Comparison of ENCODE assay signal across 8 cellular contexts in the genomic region with DNA sequence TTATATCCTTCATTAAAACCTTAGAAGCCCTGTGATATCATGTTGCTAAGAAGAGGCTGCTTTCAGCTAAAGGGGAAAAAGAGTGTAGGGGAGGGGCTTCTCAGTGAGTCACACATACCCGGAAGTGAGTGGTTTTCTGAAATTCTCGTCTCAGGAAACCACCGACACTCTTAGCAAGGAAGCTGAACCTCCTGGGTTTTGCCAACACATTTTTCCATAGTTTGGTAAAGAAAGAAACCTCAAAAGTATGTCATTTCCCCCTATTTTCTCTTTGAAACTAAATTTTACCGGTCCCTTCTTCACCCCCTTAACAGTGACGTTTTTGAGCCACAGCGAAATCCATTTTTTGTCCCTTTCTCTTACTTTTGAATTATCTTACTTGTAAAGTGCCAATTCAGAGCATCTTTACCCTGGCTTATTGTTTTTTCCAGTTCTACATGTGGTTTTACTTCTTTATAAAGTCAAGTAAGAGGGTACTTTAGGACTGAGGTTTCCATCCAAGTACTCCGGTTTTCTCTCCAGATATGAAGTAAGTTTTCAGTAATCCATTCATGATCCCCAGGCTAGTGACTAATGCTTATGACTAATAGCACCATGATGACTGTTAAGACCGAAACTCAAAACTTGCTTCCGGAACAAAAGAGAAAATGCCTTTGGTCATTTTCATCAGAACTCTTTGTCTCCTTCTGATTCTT.
DNase-seq lines count a peak whose midpoint lies in the region; ATAC-seq and TF ChIP-seq lines count a peak whose summit lies in the region.

No MANE protein-coding gene starts in this region.

- no peaks in the 10 kb centered on the region for H3K27me3 Mint-ChIP-seq in activated T-cell treated with anti-CD3 and anti-CD28 coated beads, Interleukin-2, amount 50 U/mL, for 72 hours (ENCODE audit: low read depth)
- no peaks in the 10 kb centered on the region for H3K27me3 Mint-ChIP-seq in progenitor cell of endocrine pancreas

- DNase-seq in OCI-LY7 (ENCODE audit: low spot score) (peak; percentile 29), fibroblast of the aortic adventitia (ENCODE audit: low read depth) (peak; percentile 97), progenitor cell of endocrine pancreas (ENCODE audit: low spot score, unreplicated experiment) (no peak), NCI-H1436 (lab: John Stamatoyannopoulos, UW) (no peak), middle frontal gyrus (ENCODE audit: extremely low spot score, low spot score) (no peak)
- peak; percentile 65 to 68 for DNase-seq in activated T-cell treated with anti-CD3 and anti-CD28 coated beads, Interleukin-2, amount 50 U/mL, for 72 hours

- no peaks in the 10 kb centered on the region for H3K9me3 Mint-ChIP-seq in activated T-cell treated with anti-CD3 and anti-CD28 coated beads, Interleukin-2, amount 50 U/mL, for 72 hours
- no peaks in the 10 kb centered on the region for H3K9me3 Mint-ChIP-seq in progenitor cell of endocrine pancreas (ENCODE audit: low read depth)

- H3K9me2 ChIP-seq in OCI-LY7 (ENCODE audit: insufficient read depth, low read length) = no peaks in the 10 kb centered on the region

- intact Hi-C loops in OCI-LY7 (cut with micrococcal nuclease; ENCODE audit: unreplicated experiment) = no loop called here

- no TSS peak for BruUV-seq in OCI-LY7 (replicated peaks; lab: Mats Ljungman, UMichigan)

- no peak overlapping the region for H3K4me3 ChIP-seq in OCI-LY7 (ENCODE audit: low read depth, low read length, poor library complexity, severe bottlenecking)
- peak overlapping the region; percentile 52 for H3K4me3 ChIP-seq in fibroblast of the aortic adventitia (ENCODE audit: low read depth, low read length)

- POLR2A ChIA-PET in OCI-LY7 (lab: Charles Lee) = interaction anchor here (1.2 kb wide), 1 partner anchor 13 kb away, joined by 3 read pairs; no protein-coding TSS in a partner anchor

- no peak overlapping the region for H3K27ac ChIP-seq in OCI-LY7 (ENCODE audit: low read depth, low read length, poor library complexity, severe bottlenecking)

- no peaks in the 10 kb centered on the region for H4K20me1 ChIP-seq in OCI-LY7 (ENCODE audit: insufficient read depth, low read length)

- peak overlapping the region; percentile 92 for H2AFZ ChIP-seq in OCI-LY7 (ENCODE audit: low read length)

- H3K79me2 ChIP-seq in OCI-LY7 (ENCODE audit: insufficient read depth, low read depth, low read length) = no peaks in the 10 kb centered on the region

- peaks cover 67% of the 10 kb centered on the region for H3K4me1 Mint-ChIP-seq in activated T-cell treated with anti-CD3 and anti-CD28 coated beads, Interleukin-2, amount 50 U/mL, for 72 hours (ENCODE audit: low read depth)
- H3K4me1 Mint-ChIP-seq in progenitor cell of endocrine pancreas (ENCODE audit: low read depth) = peaks cover 6% of the 10 kb centered on the region

- H3K4me3 Mint-ChIP-seq in activated T-cell treated with anti-CD3 and anti-CD28 coated beads, Interleukin-2, amount 50 U/mL, for 72 hours = peak overlapping the region; percentile 73 to 95
- H3K4me3 Mint-ChIP-seq in progenitor cell of endocrine pancreas (ENCODE audit: low read depth) = no peak overlapping the region

- ATAC-seq in GM18520 (IDR thresholded peaks at IDR 0.05; ENCODE audit: unreplicated experiment) = peak; percentile 81
- peak; percentile 89 for ATAC-seq in HG02943 (IDR thresholded peaks at IDR 0.05; ENCODE audit: low read depth, unreplicated experiment)
- peak; percentile 85 to 88 for ATAC-seq in activated T-cell treated with anti-CD3 and anti-CD28 coated beads, Interleukin-2, amount 50 U/mL, for 72 hours (replicated peaks in 1 of 2)

- no peaks in the 10 kb centered on the region for H3K36me3 Mint-ChIP-seq in activated T-cell treated with anti-CD3 and anti-CD28 coated beads, Interleukin-2, amount 50 U/mL, for 72 hours (ENCODE audit: insufficient read depth in 2 of 2)
- no peaks in the 10 kb centered on the region for H3K36me3 Mint-ChIP-seq in progenitor cell of endocrine pancreas (ENCODE audit: insufficient read depth)

- H3K9me3 ChIP-seq in OCI-LY7 (ENCODE audit: low read length) = no peaks in the 10 kb centered on the region

- H3K4me2 ChIP-seq in OCI-LY7 (ENCODE audit: low read length) = peak overlapping the region; percentile 37; the same call in 1 of the 2 replicates

- peak overlapping the region; percentile 100 for H3K27ac Mint-ChIP-seq in activated T-cell treated with anti-CD3 and anti-CD28 coated beads, Interleukin-2, amount 50 U/mL, for 72 hours
- peak overlapping the region; percentile 50 for H3K27ac Mint-ChIP-seq in progenitor cell of endocrine pancreas

- no peaks in the 10 kb centered on the region for H3K36me3 ChIP-seq in OCI-LY7 (ENCODE audit: insufficient read depth, low read length)

- no peak for TF ChIP-seq CTCF in OCI-LY7 (conservative IDR thresholded peaks at IDR 0.05; ENCODE audit: low read length)
- no peak for TF ChIP-seq CTCF in fibroblast of the aortic adventitia (IDR thresholded peaks at IDR 0.05; ENCODE audit: insufficient read depth, low read length)
- TF ChIP-seq CTCF in progenitor cell of endocrine pancreas (IDR thresholded peaks at IDR 0.05; ENCODE audit: unreplicated experiment) = no peak

- CTCF ChIA-PET in OCI-LY7 (lab: Charles Lee; ENCODE audit: unreplicated experiment) = interaction anchor here (1.1 kb wide), 1 partner anchor 10 kb away, joined by 3 read pairs; no protein-coding TSS in a partner anchor

- no peaks in the 10 kb centered on the region for H3K4me1 ChIP-seq in OCI-LY7 (ENCODE audit: insufficient read depth, low read length, poor library complexity, severe bottlenecking)

Comparison
In these comparisons a context has a peak if more than half of its experiments do, and no peak if none do; other contexts are left out.
1. DNase-seq: peak in OCI-LY7 (single experiment), activated T-cell treated with anti-CD3 and anti-CD28 coated beads, Interleukin-2, amount 50 U/mL, for 72 hours (2 of 2) and fibroblast of the aortic adventitia (single experiment); none in progenitor cell of endocrine pancreas (single experiment), NCI-H1436 (single experiment) and middle frontal gyrus (single experiment).
2. Peak in every context shown above with its lines, with median percentiles within 50 percentile points of each other: ATAC-seq.